ENCODE assay signal across 13 cellular contexts in the genomic region with DNA sequence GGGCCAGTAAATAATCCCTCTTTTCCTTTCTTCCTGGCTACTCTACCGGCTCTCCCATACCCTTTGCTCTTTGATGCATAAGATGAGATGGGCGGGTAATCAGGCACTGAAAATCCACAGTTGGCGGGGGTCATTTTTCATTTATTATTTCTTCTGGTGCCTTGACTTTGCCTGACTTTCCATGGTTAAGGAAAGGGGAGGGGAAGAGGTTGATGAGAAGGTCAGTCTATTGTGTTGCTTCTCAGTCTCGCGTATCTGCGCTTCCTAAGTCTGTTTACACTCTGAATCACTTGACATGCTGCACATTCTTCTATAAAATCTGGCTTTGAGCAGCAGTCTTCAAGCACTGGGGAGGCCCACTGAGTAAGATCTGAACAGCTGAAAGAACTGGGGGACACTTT.
A peak's percentile ranks its signal among the peaks of the same experiment; 100 is the strongest.
DNase-seq lines count a peak whose midpoint lies in the region; ATAC-seq and TF ChIP-seq lines count a peak whose summit lies in the region.
"Had no signal": no experiment of that assay in that cellular context is flagged by ENCODE, and none has a peak within 500 bp of the region (broad histone marks: within the 10 kb centered on the region; RNA-seq: fewer than 3 reads in every experiment).

No MANE protein-coding gene starts in this region.

- H3K27me3 Mint-ChIP-seq in Caco-2 (ENCODE audit: insufficient read depth, unreplicated experiment) (no peaks in the 10 kb centered on the region), nephron (ENCODE audit: low read depth) (no peaks in the 10 kb centered on the region)
- H3K27me3 Mint-ChIP-seq in activated naive CD8-positive, alpha-beta T cell treated with anti-CD3 and anti-CD28 coated beads, Interleukin-2, amount 50 U/mL, for 24 hours: no peaks in the 10 kb centered on the region
- H3K27me3 Mint-ChIP-seq: activated naive CD8-positive, alpha-beta T cell treated with anti-CD3 and anti-CD28 coated beads for 36 hours; CD4-positive, alpha-beta T cell had no signal

- ATAC-seq in activated naive CD8-positive, alpha-beta T cell treated with anti-CD3 and anti-CD28 coated beads, Interleukin-2, amount 50 U/mL, for 24 hours: no peak
- ATAC-seq: mucosa of descending colon had no signal

- peak; percentile 38 to 45 for DNase-seq in Caco-2
- peak; percentile 53 for DNase-seq in NCI-H69 (lab: John Stamatoyannopoulos, UW)
- peak; percentile 62 for DNase-seq in epithelial cell of esophagus (ENCODE audit: low read depth)
- no peak for DNase-seq in esophagus muscularis mucosa (ENCODE audit: extremely low spot score)
- DNase-seq in NOMO-1 treated with DMSO at 0.1 percent for 48 hours (lab: John Stamatoyannopoulos, UW; ENCODE audit: unreplicated experiment): no peak
- DNase-seq in activated naive CD8-positive, alpha-beta T cell treated with anti-CD3 and anti-CD28 coated beads, Interleukin-2, amount 50 U/mL, for 24 hours: no peak
- no peak for DNase-seq in COLO668 (lab: John Stamatoyannopoulos, UW; ENCODE audit: unreplicated experiment)
- DNase-seq: activated CD4-positive, alpha-beta T cell treated with anti-CD3 and anti-CD28 coated beads, Interleukin-2, amount 50 U/mL, for 1 hour; activated naive CD8-positive, alpha-beta T cell treated with anti-CD3 and anti-CD28 coated beads for 36 hours; CD4-positive, alpha-beta T cell; mucosa of descending colon; SIG-M5 had no signal

- intact Hi-C loops in Caco-2 (cut with micrococcal nuclease; ENCODE audit: unreplicated experiment): no loop called here
- intact Hi-C loops in esophagus muscularis mucosa (cut with DNase I): no loop called here

- TF ChIP-seq EP300 in esophagus muscularis mucosa (IDR thresholded peaks at IDR 0.05): no peak

- H3K27ac Mint-ChIP-seq in Caco-2 (ENCODE audit: unreplicated experiment): no peak overlapping the region
- peak overlapping the region; percentile 90 to 92 (median 91) for H3K27ac Mint-ChIP-seq in nephron
- no peak overlapping the region for H3K27ac Mint-ChIP-seq in activated naive CD8-positive, alpha-beta T cell treated with anti-CD3 and anti-CD28 coated beads, Interleukin-2, amount 50 U/mL, for 24 hours
- H3K27ac Mint-ChIP-seq: activated naive CD8-positive, alpha-beta T cell treated with anti-CD3 and anti-CD28 coated beads for 36 hours; CD4-positive, alpha-beta T cell had no signal

- H3K36me3 Mint-ChIP-seq in Caco-2 (ENCODE audit: insufficient read depth, unreplicated experiment) (no peaks in the 10 kb centered on the region), nephron (ENCODE audit: low read depth) (no peaks in the 10 kb centered on the region)
- H3K36me3 Mint-ChIP-seq in activated naive CD8-positive, alpha-beta T cell treated with anti-CD3 and anti-CD28 coated beads, Interleukin-2, amount 50 U/mL, for 24 hours (ENCODE audit: low read depth): no peaks in the 10 kb centered on the region
- H3K36me3 Mint-ChIP-seq: activated naive CD8-positive, alpha-beta T cell treated with anti-CD3 and anti-CD28 coated beads for 36 hours had no signal

- CTCF ChIA-PET in Caco-2 (lab: Charles Lee): no interaction called here

- no peaks in the 10 kb centered on the region for H3K9me3 Mint-ChIP-seq in Caco-2 (ENCODE audit: unreplicated experiment)
- no peaks in the 10 kb centered on the region for H3K9me3 Mint-ChIP-seq in nephron
- no peaks in the 10 kb centered on the region for H3K9me3 Mint-ChIP-seq in activated naive CD8-positive, alpha-beta T cell treated with anti-CD3 and anti-CD28 coated beads, Interleukin-2, amount 50 U/mL, for 24 hours
- H3K9me3 Mint-ChIP-seq: activated naive CD8-positive, alpha-beta T cell treated with anti-CD3 and anti-CD28 coated beads for 36 hours; CD4-positive, alpha-beta T cell had no signal

- H3K27me3 ChIP-seq in Caco-2 (replicated peaks; ENCODE audit: control insufficient read depth, insufficient read depth, low read length): no peaks in the 10 kb centered on the region
- H3K27me3 ChIP-seq in esophagus muscularis mucosa: no peaks in the 10 kb centered on the region

- H3K27ac ChIP-seq in esophagus muscularis mucosa (replicated peaks in 1 of 4): no peak overlapping the region

- no TSS peak for BruUV-seq in Caco-2 (replicated peaks; lab: Mats Ljungman, UMichigan)

- H3K4me1 ChIP-seq in Caco-2 (peaks cover 12% of the 10 kb centered on the region; the same call in 1 of the 2 replicates), esophagus muscularis mucosa (peaks cover 6 to 27% (median 17%) of the 10 kb centered on the region in 4 donors)

- H3K4me3 Mint-ChIP-seq in Caco-2 (ENCODE audit: unreplicated experiment) (no peak overlapping the region), nephron (peak overlapping the region in 1 of 3 experiments; percentile 18)
- H3K4me3 Mint-ChIP-seq in activated naive CD8-positive, alpha-beta T cell treated with anti-CD3 and anti-CD28 coated beads, Interleukin-2, amount 50 U/mL, for 24 hours: no peak overlapping the region
- H3K4me3 Mint-ChIP-seq: activated naive CD8-positive, alpha-beta T cell treated with anti-CD3 and anti-CD28 coated beads for 36 hours; CD4-positive, alpha-beta T cell had no signal

- H3K9me3 ChIP-seq in Caco-2 (no peaks in the 10 kb centered on the region), esophagus muscularis mucosa (no peaks in the 10 kb centered on the region)
- H3K9me3 ChIP-seq: mucosa of descending colon had no signal

- no peak for TF ChIP-seq CTCF in Caco-2 (IDR thresholded peaks at IDR 0.05; ENCODE audit: insufficient read depth in 1 of 2, low read depth in 1 of 2, low read length in 1 of 2, severe bottlenecking in 1 of 2, unreplicated experiment in 1 of 2)
- TF ChIP-seq CTCF in epithelial cell of esophagus (IDR thresholded peaks at IDR 0.05; ENCODE audit: insufficient read depth, low read depth, low read length, missing control alignments): no peak
- TF ChIP-seq CTCF in nephron (IDR thresholded peaks at IDR 0.05; ENCODE audit: unreplicated experiment in 3 of 3): no peak
- no peak for TF ChIP-seq CTCF in esophagus muscularis mucosa (IDR thresholded peaks at IDR 0.05)

- H3K4me1 Mint-ChIP-seq in Caco-2 (ENCODE audit: low read depth, unreplicated experiment): no peaks in the 10 kb centered on the region
- H3K4me1 Mint-ChIP-seq in nephron: peaks cover 45% of the 10 kb centered on the region
- H3K4me1 Mint-ChIP-seq in activated naive CD8-positive, alpha-beta T cell treated with anti-CD3 and anti-CD28 coated beads, Interleukin-2, amount 50 U/mL, for 24 hours: no peaks in the 10 kb centered on the region
- H3K4me1 Mint-ChIP-seq: activated naive CD8-positive, alpha-beta T cell treated with anti-CD3 and anti-CD28 coated beads for 36 hours had no signal

- TF ChIP-seq POLR2A in esophagus muscularis mucosa (IDR thresholded peaks at IDR 0.05; ENCODE audit: low read depth): no peak

- POLR2A ChIA-PET in Caco-2 (lab: Charles Lee): no interaction called here

- H3K36me3 ChIP-seq in Caco-2 (ENCODE audit: control insufficient read depth, insufficient read depth, low read length) (no peaks in the 10 kb centered on the region), esophagus muscularis mucosa (no peaks in the 10 kb centered on the region)

- H3K4me3 ChIP-seq in Caco-2 (ENCODE audit: low read depth, low read length) (no peak overlapping the region), epithelial cell of esophagus (ENCODE audit: low read length) (no peak overlapping the region), esophagus muscularis mucosa (no peak overlapping the region)
- H3K4me3 ChIP-seq: mucosa of descending colon had no signal

- WGBS in esophagus muscularis mucosa: 78% methylated on average over 6 of the region's 6 CpGs

Comparison
In these comparisons a context has a peak if more than half of its experiments do, and no peak if none do; other contexts are left out.
1. DNase-seq: peak in Caco-2 (2 of 2), NCI-H69 (single experiment) and epithelial cell of esophagus (single experiment); none in esophagus muscularis mucosa (single experiment), NOMO-1 treated with DMSO at 0.1 percent for 48 hours (single experiment), activated naive CD8-positive, alpha-beta T cell treated with anti-CD3 and anti-CD28 coated beads, Interleukin-2, amount 50 U/mL, for 24 hours (single experiment) and COLO668 (single experiment).
2. H3K27ac Mint-ChIP-seq: peak in nephron (3 of 3); none in Caco-2 (single experiment) and activated naive CD8-positive, alpha-beta T cell treated with anti-CD3 and anti-CD28 coated beads, Interleukin-2, amount 50 U/mL, for 24 hours (single experiment).